ENCODE assay signal across 7 cellular contexts in the genomic region with DNA sequence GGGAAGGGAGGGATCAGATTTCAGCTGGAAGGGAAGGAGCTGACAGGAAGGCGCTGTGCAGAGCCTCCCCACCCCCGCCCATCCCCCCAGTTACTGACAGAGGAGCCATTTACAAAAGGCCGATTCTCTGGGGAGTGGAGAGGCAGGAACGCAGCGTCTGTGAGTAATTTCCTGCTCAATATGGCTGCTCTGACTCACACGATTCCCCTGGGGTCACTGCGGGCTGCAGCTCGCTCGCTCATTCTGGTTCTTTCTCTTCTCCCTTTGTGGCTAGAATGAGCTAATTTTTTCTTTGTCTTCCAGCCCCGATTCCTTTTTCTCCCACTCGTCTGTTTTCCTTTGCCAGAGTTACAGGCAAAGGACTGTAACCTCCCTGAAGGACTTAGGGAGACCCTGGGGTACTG. TPM values are rescaled to one million over a fixed set of nuclear protein-coding genes. Genes with fewer than 3 reads are reported as not detected.
DNase-seq lines count a peak whose midpoint lies in the region; ATAC-seq, FAIRE-seq and TF ChIP-seq lines count a peak whose summit lies in the region.

No MANE protein-coding gene starts in this region.

- H3K36me3 ChIP-seq in kidney (ENCODE audit: control insufficient read depth in 1 of 2, insufficient read depth in 2 of 2, low read length in 2 of 2) = peaks cover 3 to 7% of the 10 kb centered on the region in 2 donors

- DNase-seq in NCI-H2196 (lab: John Stamatoyannopoulos, UW; ENCODE audit: unreplicated experiment) (peak; percentile 86), cerebellar cortex (ENCODE audit: low spot score) (peak; percentile 96), kidney (peak; percentile 97)
- peak; percentile 70 for DNase-seq in activated CD4-positive, CD25-positive, alpha-beta regulatory T cell treated with anti-CD3 and anti-CD28 coated beads, Interleukin-2, amount 50 U/mL, for 72 hours
- DNase-seq in stimulated activated CD4-positive, alpha-beta T cell treated with anti-CD3 and anti-CD28 coated beads, Interleukin-15, amount 100 ng/mL, for 48 hours (ENCODE audit: low read depth in 2 of 2) = peak; percentile 75

- intact Hi-C loops in kidney (cut with DNase I) = loop anchor here (5.0 kb wide), 1 partner anchor 477 kb away; no protein-coding TSS in a partner anchor

- FAIRE-seq in kidney (lab: Jason Lieb, UNC) = no peak

- peak overlapping the region; percentile 99 to 100 for H3K9ac ChIP-seq in kidney (ENCODE audit: low read length in 2 of 2)

- H3K27ac ChIP-seq in kidney (ENCODE audit: low read depth in 2 of 2, low read length in 2 of 2) = peak overlapping the region; percentile 99 to 100

- peak overlapping the region; percentile 42 to 65 for H3K4me3 ChIP-seq in kidney (ENCODE audit: low read length in 2 of 2)

- no peak for TF ChIP-seq CTCF in kidney (IDR thresholded peaks at IDR 0.05; ENCODE audit: borderline replicate concordance, extremely low read depth, insufficient read depth)

- H3K9me3 ChIP-seq in kidney (ENCODE audit: control insufficient read depth in 1 of 2, low read length in 2 of 2) = no peaks in the 10 kb centered on the region

- ATAC-seq in GM18519 (IDR thresholded peaks at IDR 0.05; ENCODE audit: low FRiP score, unreplicated experiment) (peak; percentile 35), HG03097 (IDR thresholded peaks at IDR 0.05; ENCODE audit: low FRiP score, unreplicated experiment) (peak; percentile 47)

- H3K4me1 ChIP-seq in kidney (ENCODE audit: control insufficient read depth in 1 of 2, insufficient read depth in 1 of 2, low read depth in 1 of 2, low read length in 2 of 2) = peaks cover 59 to 61% of the 10 kb centered on the region in 2 donors

RNA-seq across cellular contexts. Expression of a gene that starts 28.8 kb away (rescaled TPM):
- total RNA-seq in kidney = 164 TPM
- 161 TPM for polyA plus RNA-seq in kidney (ENCODE audit: insufficient read depth, low read depth, low replicate concordance)

RNA-seq across cellular contexts. Expression of a gene that starts 29.4 kb away (rescaled TPM):
- total RNA-seq in kidney = 32.3 TPM
- polyA plus RNA-seq in kidney (ENCODE audit: insufficient read depth, low read depth, low replicate concordance) = 76.8 TPM

RNA-seq across cellular contexts. Expression of a gene that starts 38.1 kb away (rescaled TPM):
- 46.9 TPM for total RNA-seq in kidney
- polyA plus RNA-seq in kidney (ENCODE audit: insufficient read depth, low read depth, low replicate concordance) = 18.0 TPM

RNA-seq across cellular contexts. Expression of a gene that starts 59.1 kb away (rescaled TPM):
- 9.1 TPM for total RNA-seq in kidney
- polyA plus RNA-seq in kidney (ENCODE audit: insufficient read depth, low read depth, low replicate concordance) = 12.1 TPM

Comparison
In these comparisons a context has a peak if more than half of its experiments do, and no peak if none do; other contexts are left out.
1. Peak in every context shown above with its lines: DNase-seq, ATAC-seq, H3K4me3 ChIP-seq and H3K27ac ChIP-seq.